ENCODE assay signal across 28 cellular contexts in the genomic region with DNA sequence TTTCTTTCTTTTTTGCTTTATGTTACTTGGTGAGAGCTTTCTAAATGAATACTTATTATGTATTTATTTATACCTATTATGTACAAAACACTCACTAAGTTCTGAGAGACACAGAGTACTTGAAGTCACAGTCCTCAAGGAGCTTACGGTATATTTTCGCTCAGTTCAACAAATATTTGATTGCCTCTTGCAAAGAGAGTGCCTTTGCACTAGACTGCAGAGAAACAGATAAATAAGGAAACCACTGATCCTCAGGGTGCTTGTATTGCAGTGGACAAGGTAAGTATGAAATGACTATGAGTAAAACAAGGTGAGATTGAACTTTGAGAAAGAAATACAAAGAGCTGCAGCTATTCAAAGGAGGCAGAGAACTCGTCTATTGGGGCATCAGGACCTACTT.
"Had no signal": no experiment of that assay in that cellular context is flagged by ENCODE, and none has a peak within 500 bp of the region (broad histone marks: within the 10 kb centered on the region; RNA-seq: fewer than 3 reads in every experiment).

No MANE protein-coding gene starts in this region.

- H3K9me3 ChIP-seq: colonic mucosa, esophagus squamous epithelium, gastroesophageal sphincter, heart left ventricle had no signal

- H3K27me3 ChIP-seq: colonic mucosa, esophagus squamous epithelium, gastroesophageal sphincter, heart left ventricle, hepatocyte had no signal

- H3K27ac Mint-ChIP-seq: dendritic cell treated with granulocyte-macrophage colony-stimulating factor and Interleukin-4, amounts not matched to agents 40 ng/mL and 50 ng/mL, for 4 days; effector memory CD8-positive, alpha-beta T cell; endodermal cell; memory B cell had no signal

- H3K27me3 Mint-ChIP-seq: dendritic cell treated with granulocyte-macrophage colony-stimulating factor and Interleukin-4, amounts not matched to agents 40 ng/mL and 50 ng/mL, for 4 days; effector memory CD8-positive, alpha-beta T cell had no signal

- H3K4me1 Mint-ChIP-seq: memory B cell had no signal

- H3K27ac ChIP-seq: colonic mucosa, epithelial cell of prostate, esophagus squamous epithelium, gastroesophageal sphincter, heart left ventricle, hepatocyte had no signal

- H3K36me3 ChIP-seq: colonic mucosa, gastroesophageal sphincter had no signal

- ATAC-seq: effector memory CD8-positive, alpha-beta T cell; esophagus mucosa; gastroesophageal sphincter; heart left ventricle; left colon; left lobe of liver; left ventricle myocardium superior had no signal

- DNase-seq: colonic mucosa; cortex of kidney; effector CD8-positive, alpha-beta T cell; effector memory CD8-positive, alpha-beta T cell; endodermal cell; erythroblast; esophagus squamous epithelium; foreskin fibroblast; foreskin melanocyte; heart left ventricle; hypothalamus; immature natural killer cell; islet precursor cell; kidney; kidney glomerular epithelial cell; left colon; left ventricle myocardium superior; mammary epithelial cell; mesendoderm; midbrain had no signal

- H3K4me3 Mint-ChIP-seq: dendritic cell treated with granulocyte-macrophage colony-stimulating factor and Interleukin-4, amounts not matched to agents 40 ng/mL and 50 ng/mL, for 4 days; effector memory CD8-positive, alpha-beta T cell; endodermal cell; immature natural killer cell; memory B cell had no signal

- H3K36me3 Mint-ChIP-seq: memory B cell had no signal

- H3K9me3 Mint-ChIP-seq: dendritic cell treated with granulocyte-macrophage colony-stimulating factor and Interleukin-4, amounts not matched to agents 40 ng/mL and 50 ng/mL, for 4 days; effector memory CD8-positive, alpha-beta T cell; endodermal cell; immature natural killer cell; memory B cell had no signal

- H3K4me3 ChIP-seq: colonic mucosa, esophagus squamous epithelium, gastroesophageal sphincter, heart left ventricle, hepatocyte, lung had no signal
